Comparison of ENCODE assay signal across 18 cellular contexts in genomic region chr22:37951305-37951704, GRCh38. TPM values are rescaled to one million over a fixed set of nuclear protein-coding genes. Genes with fewer than 3 reads are reported as not detected.
DNase-seq lines count a peak whose midpoint lies in the region; ATAC-seq and TF ChIP-seq lines count a peak whose summit lies in the region.
"Had no signal": no experiment of that assay in that cellular context is flagged by ENCODE, and none has a peak within 500 bp of the region (broad histone marks: within the 10 kb centered on the region; RNA-seq: fewer than 3 reads in every experiment).

No MANE protein-coding gene starts in this region.

- H3K9me3 ChIP-seq in esophagus squamous epithelium: no peaks in the 10 kb centered on the region
- H3K9me3 ChIP-seq: tibial nerve had no signal

- H3K27ac ChIP-seq in esophagus squamous epithelium: no peak overlapping the region
- H3K27ac ChIP-seq: C4-2B, tibial nerve had no signal

- peaks cover 0 to 7% of the 10 kb centered on the region in 2 donors for H3K27me3 Mint-ChIP-seq in natural killer cell treated with Interleukin-12 subunit alpha and Interleukin-12 subunit beta and Interleukin-15 and Interleukin-18, amount 100 ng/mL, for 72 hours

- no peaks in the 10 kb centered on the region for H3K9me3 Mint-ChIP-seq in natural killer cell treated with Interleukin-12 subunit alpha and Interleukin-12 subunit beta and Interleukin-15 and Interleukin-18, amount 100 ng/mL, for 72 hours
- H3K9me3 Mint-ChIP-seq: activated B cell treated with CpG ODN at 0.5 μM for 24 hours; activated naive CD4-positive, alpha-beta T cell treated with anti-CD3 and anti-CD28 coated beads, Interleukin-2, amount 10 ng/mL, durations not matched to agents 7 days and 5 days had no signal

- H3K36me3 Mint-ChIP-seq in natural killer cell treated with Interleukin-12 subunit alpha and Interleukin-12 subunit beta and Interleukin-15 and Interleukin-18, amount 100 ng/mL, for 72 hours: peaks cover 5% of the 10 kb centered on the region
- H3K36me3 Mint-ChIP-seq: activated CD8-positive, alpha-beta memory T cell treated with anti-CD3 and anti-CD28 coated beads, Interleukin-2, amount 10 ng/mL, durations not matched to agents 7 days and 5 days had no signal

- ATAC-seq in HG02642 (IDR thresholded peaks at IDR 0.05; ENCODE audit: poor library complexity, unreplicated experiment): no peak
- ATAC-seq in natural killer cell treated with Interleukin-12 subunit alpha and Interleukin-12 subunit beta and Interleukin-15 and Interleukin-18, amount 100 ng/mL, for 72 hours: no peak
- ATAC-seq: activated CD8-positive, alpha-beta memory T cell treated with anti-CD3 and anti-CD28 coated beads, Interleukin-2, amount 10 ng/mL, durations not matched to agents 7 days and 5 days had no signal

- DNase-seq in COLO668 (lab: John Stamatoyannopoulos, UW; ENCODE audit: unreplicated experiment) (peak; percentile 45), HuH-7 (ENCODE audit: low spot score) (peak; percentile 43), amniotic epithelial cell (ENCODE audit: low read depth) (peak; percentile 18), myocyte (ENCODE audit: low read depth) (peak; percentile 31), C1 segment of cervical spinal cord (lab: John Stamatoyannopoulos, UW) (no peak), esophagus squamous epithelium (lab: John Stamatoyannopoulos, UW) (no peak)
- no peak for DNase-seq in natural killer cell treated with Interleukin-12 subunit alpha and Interleukin-12 subunit beta and Interleukin-15 and Interleukin-18, amount 100 ng/mL, for 72 hours (ENCODE audit: low spot score)
- DNase-seq: activated B cell treated with CpG ODN at 0.5 μM for 24 hours; activated CD8-positive, alpha-beta memory T cell treated with anti-CD3 and anti-CD28 coated beads, Interleukin-2, amount 10 ng/mL, durations not matched to agents 7 days and 5 days; activated naive CD4-positive, alpha-beta T cell treated with anti-CD3 and anti-CD28 coated beads, Interleukin-2, amount 10 ng/mL, durations not matched to agents 7 days and 5 days; glutamatergic neuron; NCI-H510A; stimulated activated CD8-positive, alpha-beta memory T cell treated with anti-CD3 and anti-CD28 coated beads, Interleukin-4, amount 100 ng/mL, for 48 hours had no signal

- no peak overlapping the region for H3K4me3 ChIP-seq in esophagus squamous epithelium
- H3K4me3 ChIP-seq: tibial nerve had no signal

- peaks cover 20 to 21% of the 10 kb centered on the region in 2 donors for H3K4me1 Mint-ChIP-seq in natural killer cell treated with Interleukin-12 subunit alpha and Interleukin-12 subunit beta and Interleukin-15 and Interleukin-18, amount 100 ng/mL, for 72 hours (ENCODE audit: low read depth in 2 of 2)

- intact Hi-C loops in esophagus squamous epithelium (cut with DNase I): no loop called here

- WGBS in esophagus squamous epithelium, 2 donors: 50 to 51% methylated on average over 8 of the region's 8 CpGs

- no peak for TF ChIP-seq CTCF in esophagus squamous epithelium (IDR thresholded peaks at IDR 0.05)

- H3K27ac Mint-ChIP-seq in natural killer cell treated with Interleukin-12 subunit alpha and Interleukin-12 subunit beta and Interleukin-15 and Interleukin-18, amount 100 ng/mL, for 72 hours: no peak overlapping the region
- H3K27ac Mint-ChIP-seq: activated B cell treated with CpG ODN at 0.5 μM for 24 hours; activated CD8-positive, alpha-beta memory T cell treated with anti-CD3 and anti-CD28 coated beads, Interleukin-2, amount 10 ng/mL, durations not matched to agents 7 days and 5 days; activated naive CD4-positive, alpha-beta T cell treated with anti-CD3 and anti-CD28 coated beads, Interleukin-2, amount 10 ng/mL, durations not matched to agents 7 days and 5 days had no signal

- no peak for TF ChIP-seq POLR2A in esophagus squamous epithelium (IDR thresholded peaks at IDR 0.05)

- peaks cover 16 to 38% (median 21%) of the 10 kb centered on the region in 3 donors for H3K4me1 ChIP-seq in esophagus squamous epithelium

- no peak overlapping the region for H3K4me3 Mint-ChIP-seq in natural killer cell treated with Interleukin-12 subunit alpha and Interleukin-12 subunit beta and Interleukin-15 and Interleukin-18, amount 100 ng/mL, for 72 hours
- H3K4me3 Mint-ChIP-seq: activated B cell treated with CpG ODN at 0.5 μM for 24 hours; activated CD8-positive, alpha-beta memory T cell treated with anti-CD3 and anti-CD28 coated beads, Interleukin-2, amount 10 ng/mL, durations not matched to agents 7 days and 5 days; activated naive CD4-positive, alpha-beta T cell treated with anti-CD3 and anti-CD28 coated beads, Interleukin-2, amount 10 ng/mL, durations not matched to agents 7 days and 5 days had no signal

- no peaks in the 10 kb centered on the region for H3K27me3 ChIP-seq in esophagus squamous epithelium
- H3K27me3 ChIP-seq: tibial nerve had no signal

- peaks cover 0 to 4% (median 0%) of the 10 kb centered on the region in 3 donors for H3K36me3 ChIP-seq in esophagus squamous epithelium

RNA-seq across cellular contexts. Expression of gene C22orf23, which starts 2.1 kb away (rescaled TPM):
- total RNA-seq in myocyte (0.53 and 0.62 TPM in 2 replicates), esophagus squamous epithelium (under 1 TPM in 2 of 4 donors, not detected in 2; 0.13 to 0.38 TPM)
- 7.4 TPM for polyA plus RNA-seq in myocyte (2012)
- total RNA-seq in natural killer cell treated with Interleukin-12 subunit alpha and Interleukin-12 subunit beta and Interleukin-15 and Interleukin-18, amount 100 ng/mL, for 72 hours: under 1 TPM in 1 of 2 donors, not detected in 1; 0.33 TPM
- total RNA-seq: kidney epithelial cell had no signal

RNA-seq across cellular contexts. Expression of gene POLR2F, which starts 2.2 kb away (rescaled TPM):
- total RNA-seq in myocyte (40.9 and 43.5 TPM in 2 replicates), esophagus squamous epithelium (10 to 100 TPM; 31.7 to 56.1 (median 46.9) TPM)
- polyA plus RNA-seq in myocyte (2012): 141 TPM
- total RNA-seq in natural killer cell treated with Interleukin-12 subunit alpha and Interleukin-12 subunit beta and Interleukin-15 and Interleukin-18, amount 100 ng/mL, for 72 hours: 10 to 100 TPM; 65.2 to 96.3 TPM

RNA-seq across cellular contexts. Expression of gene SOX10, which starts 33.0 kb away (rescaled TPM):
- total RNA-seq in myocyte: not detected in 2 replicates
- 0.09 TPM for polyA plus RNA-seq in myocyte (2012)
- total RNA-seq in esophagus squamous epithelium: 1 to 10 TPM in 2 of 4 donors, under 1 TPM in 1, not detected in 1; 0.44 to 1.7 (median 1.5) TPM
- total RNA-seq in natural killer cell treated with Interleukin-12 subunit alpha and Interleukin-12 subunit beta and Interleukin-15 and Interleukin-18, amount 100 ng/mL, for 72 hours: not detected
- total RNA-seq: activated B cell treated with CpG ODN at 0.5 μM for 24 hours; activated CD8-positive, alpha-beta memory T cell treated with anti-CD3 and anti-CD28 coated beads, Interleukin-2, amount 10 ng/mL, durations not matched to agents 7 days and 5 days; H4; kidney epithelial cell had no signal

RNA-seq across cellular contexts. Expression of gene MICALL1, which starts 45.2 kb away (rescaled TPM):
- 51.6 and 69.1 TPM in 2 replicates for total RNA-seq in myocyte
- polyA plus RNA-seq in myocyte (2012): 104 TPM
- 100 to 1,000 TPM in 2 of 4 donors, 10 to 100 TPM in 2; 64.7 to 139 (median 88.4) TPM for total RNA-seq in esophagus squamous epithelium
- total RNA-seq in natural killer cell treated with Interleukin-12 subunit alpha and Interleukin-12 subunit beta and Interleukin-15 and Interleukin-18, amount 100 ng/mL, for 72 hours: 10 to 100 TPM; 21.3 to 24.5 TPM

Comparison
In these comparisons a context has a peak if more than half of its experiments do, and no peak if none do; other contexts are left out.
1. DNase-seq: peak in COLO668 (single experiment), HuH-7 (single experiment), amniotic epithelial cell (single experiment) and myocyte (single experiment); none in C1 segment of cervical spinal cord (0 of 14), esophagus squamous epithelium (single experiment) and natural killer cell treated with Interleukin-12 subunit alpha and Interleukin-12 subunit beta and Interleukin-15 and Interleukin-18, amount 100 ng/mL, for 72 hours (single experiment).